In the genomic region with DNA sequence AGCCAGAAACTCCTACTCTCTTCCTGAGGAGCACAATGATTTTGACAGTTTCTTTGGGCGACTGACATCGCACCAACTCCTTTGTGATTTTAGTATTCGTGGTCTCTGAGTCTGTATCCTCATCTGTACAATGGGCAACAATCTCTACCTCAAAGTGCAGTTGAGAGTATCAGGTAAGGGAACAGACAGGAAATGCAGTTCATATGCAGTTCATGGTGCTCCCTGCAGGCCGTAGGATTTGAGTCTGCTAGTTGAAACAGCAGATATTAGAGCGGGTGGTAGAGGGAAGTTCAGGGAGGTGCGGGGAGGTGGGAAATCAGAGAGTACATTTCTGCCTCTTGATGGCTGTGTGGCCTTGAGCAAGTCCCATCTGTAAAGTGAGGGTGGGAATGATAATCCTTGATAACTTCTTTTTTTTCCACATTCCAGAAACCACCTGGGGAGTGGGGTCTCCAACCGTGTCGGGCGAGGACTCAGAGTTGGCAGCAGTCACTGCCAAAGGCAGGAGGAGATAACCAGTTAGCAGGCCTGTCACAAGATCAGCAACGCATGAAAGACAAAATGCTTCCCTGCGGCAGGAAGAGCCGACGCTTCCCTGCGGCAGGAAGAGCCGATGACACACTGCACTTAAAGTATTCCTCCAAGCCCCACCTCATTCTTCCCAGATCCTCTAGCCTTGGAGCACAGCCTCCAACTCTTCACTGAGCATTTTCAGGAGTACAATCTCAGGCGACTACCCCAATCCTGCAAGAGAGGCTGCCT, we compare ENCODE assay signal across 1 cellular context.
TF ChIP-seq lines count a peak whose summit lies in the region.

No MANE protein-coding gene starts in this region.

TF ChIP-seq in IMR-90, 13 proteins besides CTCF, POLR2A, EP300 and RAD21:
- TF ChIP-seq MAFK (IDR thresholded peaks at IDR 0.05; ENCODE audit: low read depth, low read length), result no peak
- no peak for TF ChIP-seq MXI1 (IDR thresholded peaks at IDR 0.05; ENCODE audit: borderline replicate concordance, low read depth, low read length)
- no peak for TF ChIP-seq CHD1 (IDR thresholded peaks at IDR 0.05; ENCODE audit: low read depth, low read length)
- TF ChIP-seq NFE2L2 (IDR thresholded peaks at IDR 0.05; ENCODE audit: low read depth, low read length), result no peak
- TF ChIP-seq, protein P1, sequence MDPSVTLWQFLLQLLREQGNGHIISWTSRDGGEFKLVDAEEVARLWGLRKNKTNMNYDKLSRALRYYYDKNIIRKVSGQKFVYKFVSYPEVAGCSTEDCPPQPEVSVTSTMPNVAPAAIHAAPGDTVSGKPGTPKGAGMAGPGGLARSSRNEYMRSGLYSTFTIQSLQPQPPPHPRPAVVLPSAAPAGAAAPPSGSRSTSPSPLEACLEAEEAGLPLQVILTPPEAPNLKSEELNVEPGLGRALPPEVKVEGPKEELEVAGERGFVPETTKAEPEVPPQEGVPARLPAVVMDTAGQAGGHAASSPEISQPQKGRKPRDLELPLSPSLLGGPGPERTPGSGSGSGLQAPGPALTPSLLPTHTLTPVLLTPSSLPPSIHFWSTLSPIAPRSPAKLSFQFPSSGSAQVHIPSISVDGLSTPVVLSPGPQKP (IDR thresholded peaks at IDR 0.05; ENCODE audit: borderline replicate concordance, low read depth, low read length), result no peak
- TF ChIP-seq RCOR1 (IDR thresholded peaks at IDR 0.05; ENCODE audit: insufficient replicate concordance, low read length), result no peak
- no peak for TF ChIP-seq FOS (IDR thresholded peaks at IDR 0.05; ENCODE audit: low read depth, low read length)
- TF ChIP-seq RFX5 (IDR thresholded peaks at IDR 0.05; ENCODE audit: low read depth, low read length), result no peak
- no peak for TF ChIP-seq BHLHE40 (IDR thresholded peaks at IDR 0.05; ENCODE audit: low read depth, low read length)
- no peak; the same call in 1 of the 2 replicates for TF ChIP-seq SMC3 (IDR thresholded peaks at IDR 0.05; ENCODE audit: low read depth, low read length)
- TF ChIP-seq MAZ (IDR thresholded peaks at IDR 0.05; ENCODE audit: borderline replicate concordance, low read depth, low read length), result no peak
TF ChIP-seq in IMR-90: peak in this region for 0.
